Comparison of ENCODE assay signal across 8 cellular contexts in the genomic region with DNA sequence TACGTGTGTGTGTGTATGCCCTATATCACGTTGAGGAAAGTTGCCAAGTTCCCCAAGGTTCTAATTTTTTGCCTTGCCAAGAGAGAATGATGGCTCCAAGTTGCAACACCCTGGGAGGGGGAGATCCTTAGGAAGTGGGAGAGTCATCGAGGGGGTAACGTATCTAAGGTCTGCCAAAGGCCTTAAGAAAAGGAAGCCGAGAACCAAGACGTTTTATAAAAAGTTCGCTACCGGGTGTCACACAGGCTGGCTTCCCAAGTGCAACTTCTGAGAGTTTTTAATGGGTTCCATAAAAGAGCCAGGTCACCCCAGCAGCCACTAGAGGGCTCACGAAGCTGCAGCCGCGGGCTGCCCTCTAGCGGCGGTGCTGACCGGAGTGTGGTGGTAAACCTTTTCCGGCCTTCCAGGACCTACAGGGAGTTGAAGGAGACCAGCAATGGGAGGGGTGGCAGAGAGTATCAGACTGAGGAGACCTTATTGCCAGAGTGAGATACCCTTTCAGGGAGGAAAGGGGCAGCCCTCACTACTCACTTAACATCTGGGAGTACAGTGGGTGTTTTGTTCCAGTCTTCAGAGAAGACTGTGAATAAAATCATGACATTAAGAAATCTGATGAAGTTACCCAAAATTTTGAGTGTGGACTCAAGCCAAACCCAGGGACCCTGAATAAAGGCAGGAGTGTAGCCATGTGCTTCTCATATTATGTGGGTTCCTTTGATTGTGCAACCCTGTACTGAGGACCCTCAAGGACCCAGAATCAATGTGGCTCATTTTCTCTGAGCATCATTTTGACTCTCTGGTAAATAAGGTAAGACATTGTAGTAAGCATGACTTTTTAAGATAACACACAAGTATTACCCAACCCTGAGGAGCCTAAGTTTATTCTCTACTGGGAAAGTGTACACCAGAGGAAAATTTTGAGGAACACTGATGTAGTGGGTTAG. TPM values are rescaled to one million over a fixed set of nuclear protein-coding genes. Genes with fewer than 3 reads are reported as not detected.
DNase-seq lines count a peak whose midpoint lies in the region; ATAC-seq, FAIRE-seq and TF ChIP-seq lines count a peak whose summit lies in the region.

No MANE protein-coding gene starts in this region.

- ATAC-seq in HG03439 (IDR thresholded peaks at IDR 0.05; ENCODE audit: unreplicated experiment) (peak; percentile 60), left lung (peak; percentile 82)

- H3K4me3 ChIP-seq in choroid plexus epithelial cell (ENCODE audit: low read depth, low read length) (peak overlapping the region; percentile 38), left lung (peak overlapping the region in 1 of 2 donors; percentile 7)

- peak; percentile 87 for FAIRE-seq in GM19239 (lab: Jason Lieb, UNC)

- peak overlapping the region; percentile 53 to 87 for H3K27ac ChIP-seq in left lung

- no peaks in the 10 kb centered on the region for H3K27me3 ChIP-seq in left lung

- DNase-seq in C1 segment of cervical spinal cord (lab: John Stamatoyannopoulos, UW) (peak; percentile 1 to 83 (median 72)), GM19239 (ENCODE audit: insufficient read length, low spot score) (peak; percentile 67), NCI-H510A (lab: John Stamatoyannopoulos, UW) (peak; percentile 79), choroid plexus epithelial cell (ENCODE audit: low read depth) (peak; percentile 92), left lung (peak; percentile 88 to 95)
- peak; percentile 75 for DNase-seq in activated CD4-positive, alpha-beta T cell treated with anti-CD3 and anti-CD28 coated beads for 1 hour
- DNase-seq in stimulated activated CD4-positive, alpha-beta T cell treated with anti-CD3 and anti-CD28 coated beads, Interleukin-2, amount 100 ng/mL, for 48 hours = peak; percentile 84 to 85

- no peaks in the 10 kb centered on the region for H3K9me3 ChIP-seq in left lung

- H3K36me3 ChIP-seq in left lung = no peaks in the 10 kb centered on the region

- intact Hi-C loops in left lung (cut with DNase I) = no loop called here

- H3K4me1 ChIP-seq in left lung = peaks cover 10 to 39% of the 10 kb centered on the region in 2 donors

- TF ChIP-seq CTCF in choroid plexus epithelial cell (conservative IDR thresholded peaks at IDR 0.05; ENCODE audit: low read depth, low read length) = peak; percentile 100
- TF ChIP-seq CTCF in left lung (IDR thresholded peaks at IDR 0.05) = peak; percentile 93 to 100

RNA-seq across cellular contexts. Expression of gene RFX7, which starts 2.5 kb away (rescaled TPM):
- 10 to 100 TPM; 16.7 to 18.2 TPM for total RNA-seq in left lung
